31 cellular contexts compared by ENCODE assay signal in the genomic region with DNA sequence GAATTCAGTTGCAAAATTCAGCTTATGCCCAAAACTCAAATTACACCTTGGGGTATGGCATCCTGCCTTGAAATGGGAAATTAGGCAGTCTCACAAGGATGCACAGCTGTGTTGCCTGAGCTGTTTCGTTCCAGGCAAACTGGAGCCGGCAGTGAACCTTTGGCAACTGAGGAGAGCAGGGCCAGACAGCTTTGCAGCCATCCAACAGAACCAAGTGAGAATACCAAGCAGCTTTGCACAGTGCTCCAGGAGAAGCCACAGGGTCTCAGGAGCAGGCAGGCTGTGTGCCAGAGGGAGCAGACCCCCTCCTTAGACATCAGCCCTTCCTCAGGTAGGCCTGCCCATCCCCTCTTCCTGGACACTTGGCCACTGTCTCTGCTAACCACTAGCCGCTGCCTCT. TPM values are rescaled to one million over a fixed set of nuclear protein-coding genes. Genes with fewer than 3 reads are reported as not detected.
"Had no signal": no experiment of that assay in that cellular context is flagged by ENCODE, and none has a peak within 500 bp of the region (broad histone marks: within the 10 kb centered on the region; RNA-seq: fewer than 3 reads in every experiment).

No MANE protein-coding gene starts in this region.

- H3K4me1 Mint-ChIP-seq: immature natural killer cell; naive thymus-derived CD8-positive, alpha-beta T cell had no signal

- ATAC-seq: left colon; left lung; lower lobe of right lung; naive thymus-derived CD8-positive, alpha-beta T cell; right lobe of liver had no signal

- H3K4me3 Mint-ChIP-seq: immature natural killer cell; naive thymus-derived CD8-positive, alpha-beta T cell; nephron; neural crest cell; stimulated activated naive CD8-positive, alpha-beta T cell treated with anti-CD3 and anti-CD28 coated beads, Interleukin-15, Interleukin-2, amounts not matched to agents 100 ng/mL and 50 ng/mL, for 24 hours; type B pancreatic cell had no signal

- H3K27ac ChIP-seq: left lung, lower lobe of right lung, prostate gland, right lobe of liver, suprapubic skin, tibial nerve had no signal

- H3K36me3 Mint-ChIP-seq: immature natural killer cell, type B pancreatic cell had no signal

- H3K4me3 ChIP-seq: left lung, lower lobe of right lung, prostate gland, right lobe of liver, smooth muscle cell, suprapubic skin, tibial nerve had no signal

- H3K27ac Mint-ChIP-seq: immature natural killer cell; naive thymus-derived CD8-positive, alpha-beta T cell; stimulated activated naive CD8-positive, alpha-beta T cell treated with anti-CD3 and anti-CD28 coated beads, Interleukin-15, Interleukin-2, amounts not matched to agents 100 ng/mL and 50 ng/mL, for 24 hours; type B pancreatic cell had no signal

- H3K27me3 Mint-ChIP-seq: naive thymus-derived CD8-positive, alpha-beta T cell; stimulated activated naive CD8-positive, alpha-beta T cell treated with anti-CD3 and anti-CD28 coated beads, Interleukin-15, Interleukin-2, amounts not matched to agents 100 ng/mL and 50 ng/mL, for 24 hours had no signal

- H3K27me3 ChIP-seq: left lung, right lobe of liver, suprapubic skin, tibial nerve had no signal

- DNase-seq: hypothalamus; immature natural killer cell; kidney; left colon; left lung; lower lobe of right lung; mammary epithelial cell; mesenchymal stem cell; naive thymus-derived CD8-positive, alpha-beta T cell; nucleus accumbens; posterior cingulate gyrus; retina; right lobe of liver; stimulated activated CD4-positive, alpha-beta T cell treated with anti-CD3 and anti-CD28 coated beads, Interleukin-1b, Interleukin-23, amount 100 ng/mL, for 48 hours; stimulated activated CD4-positive, alpha-beta T cell treated with anti-CD3 and anti-CD28 coated beads, Interleukin-2, amount 100 ng/mL, for 48 hours; stimulated activated CD4-positive, alpha-beta T cell treated with anti-CD3 and anti-CD28 coated beads, Interleukin-4, amount 100 ng/mL, for 4 hours; stimulated activated CD8-positive, alpha-beta memory T cell treated with anti-CD3 and anti-CD28 coated beads, Interleukin-4, amount 100 ng/mL, for 48 hours; stimulated activated naive CD4-positive, alpha-beta T cell had no signal

- H3K9me3 Mint-ChIP-seq: immature natural killer cell; naive thymus-derived CD8-positive, alpha-beta T cell; nephron; neural crest cell; stimulated activated naive CD8-positive, alpha-beta T cell treated with anti-CD3 and anti-CD28 coated beads, Interleukin-15, Interleukin-2, amounts not matched to agents 100 ng/mL and 50 ng/mL, for 24 hours; type B pancreatic cell had no signal

RNA-seq across cellular contexts. Expression of gene BFSP2, which starts 32.4 kb away (rescaled TPM):
- total RNA-seq: left colon; left lung; liver; lower lobe of right lung; mammary epithelial cell; mucosa of gallbladder; naive thymus-derived CD8-positive, alpha-beta T cell; neural crest cell; osteoblast; prostate gland; right lobe of liver; smooth muscle cell; subcutaneous adipose tissue; urinary bladder had no signal
